In the genomic region with DNA sequence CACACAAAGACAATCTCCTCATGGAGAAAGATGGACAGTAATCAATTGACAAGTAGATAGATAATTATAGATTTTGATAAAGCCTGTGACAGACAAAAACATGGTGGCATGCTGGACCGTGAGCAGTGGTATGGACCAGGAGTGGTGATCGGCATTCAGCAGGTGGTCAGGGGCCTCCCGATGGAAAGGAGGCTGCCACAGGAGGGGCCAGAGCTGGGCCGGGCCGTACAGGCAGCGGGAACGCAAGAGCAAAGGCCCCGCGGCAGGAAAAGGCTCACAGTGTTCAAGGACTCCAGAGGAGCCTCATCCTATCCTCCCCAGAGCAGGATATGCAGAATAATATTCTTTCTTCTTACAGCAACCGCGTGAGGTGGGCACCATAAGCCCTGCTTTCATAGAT, we compare ENCODE assay signal across 37 cellular contexts.
"Had no signal": no experiment of that assay in that cellular context is flagged by ENCODE, and none has a peak within 500 bp of the region (broad histone marks: within the 10 kb centered on the region; RNA-seq: fewer than 3 reads in every experiment).

No MANE protein-coding gene starts in this region.

- H3K9me3 Mint-ChIP-seq: activated B cell treated with CpG ODN at 0.5 μM for 24 hours; activated CD4-positive, alpha-beta memory T cell treated with anti-CD3 and anti-CD28 coated beads for 36 hours; activated CD4-positive, alpha-beta T cell treated with anti-CD3 and anti-CD28 coated beads, Interleukin-2, amount 10 ng/mL, durations not matched to agents 24 days and 14 days; activated CD8-positive, alpha-beta T cell treated with anti-CD3 and anti-CD28 coated beads for 36 hours; activated naive CD4-positive, alpha-beta T cell treated with anti-CD3 and anti-CD28 coated beads for 36 hours; activated naive CD4-positive, alpha-beta T cell treated with anti-CD3 and anti-CD28 coated beads, Interleukin-2, amount 50 U/mL, for 72 hours; activated naive CD8-positive, alpha-beta T cell treated with anti-CD3 and anti-CD28 coated beads for 36 hours; activated T-cell treated with anti-CD3 and anti-CD28 coated beads, Interleukin-2, amount 50 U/mL, for 4 hours; activated T-cell treated with anti-CD3 and anti-CD28 coated beads, Interleukin-2, amount 50 U/mL, for 72 hours; activated T-helper 1 cell treated with anti-CD3 and anti-CD28 coated beads, Interleukin-12 subunit alpha, Interleukin-12 subunit beta, Interleukin-2, Interleukin-4 antibody, amounts not matched to agents 30 ng/mL and 10 ng/mL and 1 ng/mL, durations not matched to agents 14 hours and 24 hours and 36 hours; activated T-helper 17 cell treated with anti-CD3 and anti-CD28 coated beads, Interleukin-2, amount 50 U/mL, for 72 hours; central memory CD8-positive, alpha-beta T cell; T-helper 1 cell treated with Interleukin-12 subunit alpha and Interleukin-12 subunit beta and Interleukin-4 antibody, amounts not matched to agents 30 μg/mL and 1 μg/mL, for 36 hours; T-helper 2 cell treated with Interferon-gamma antibody and Interleukin-4, amounts not matched to agents 5 μg/mL and 100 μg/mL, for 36 hours had no signal

- H3K4me3 Mint-ChIP-seq: activated B cell treated with CpG ODN at 0.5 μM for 24 hours; activated CD4-positive, alpha-beta memory T cell treated with anti-CD3 and anti-CD28 coated beads for 36 hours; activated CD4-positive, alpha-beta T cell treated with anti-CD3 and anti-CD28 coated beads, Interleukin-2, amount 10 ng/mL, durations not matched to agents 24 days and 14 days; activated CD8-positive, alpha-beta T cell treated with anti-CD3 and anti-CD28 coated beads for 36 hours; activated naive CD4-positive, alpha-beta T cell treated with anti-CD3 and anti-CD28 coated beads for 36 hours; activated naive CD8-positive, alpha-beta T cell treated with anti-CD3 and anti-CD28 coated beads for 36 hours; activated T-cell treated with anti-CD3 and anti-CD28 coated beads, Interleukin-2, amount 50 U/mL, for 4 hours; activated T-cell treated with anti-CD3 and anti-CD28 coated beads, Interleukin-2, amount 50 U/mL, for 72 hours; activated T-helper 1 cell treated with anti-CD3 and anti-CD28 coated beads, Interleukin-12 subunit alpha, Interleukin-12 subunit beta, Interleukin-2, Interleukin-4 antibody, amounts not matched to agents 30 ng/mL and 10 ng/mL and 1 ng/mL, durations not matched to agents 14 hours and 24 hours and 36 hours; activated T-helper 17 cell treated with anti-CD3 and anti-CD28 coated beads, Interleukin-2, amount 50 U/mL, for 72 hours; central memory CD8-positive, alpha-beta T cell; T-helper 1 cell treated with Interleukin-12 subunit alpha and Interleukin-12 subunit beta and Interleukin-4 antibody, amounts not matched to agents 30 μg/mL and 1 μg/mL, for 36 hours; T-helper 2 cell treated with Interferon-gamma antibody and Interleukin-4, amounts not matched to agents 5 μg/mL and 100 μg/mL, for 36 hours had no signal

- H3K27ac ChIP-seq: body of pancreas, brain microvascular endothelial cell had no signal

- H3K27me3 ChIP-seq: body of pancreas, brain microvascular endothelial cell, breast epithelium had no signal

- H3K4me3 ChIP-seq: adrenal gland, body of pancreas, breast epithelium had no signal

- H3K4me1 ChIP-seq: adrenal gland, breast epithelium had no signal

- FAIRE-seq: astrocyte, TTC549 had no signal

- H3K4me1 Mint-ChIP-seq: activated B cell treated with CpG ODN at 0.5 μM for 24 hours; activated CD4-positive, alpha-beta T cell treated with anti-CD3 and anti-CD28 coated beads, Interleukin-2, amount 10 ng/mL, durations not matched to agents 24 days and 14 days; activated naive CD8-positive, alpha-beta T cell treated with anti-CD3 and anti-CD28 coated beads for 36 hours; activated T-helper 17 cell treated with anti-CD3 and anti-CD28 coated beads, Interleukin-2, amount 50 U/mL, for 72 hours; central memory CD8-positive, alpha-beta T cell had no signal

- H3K36me3 ChIP-seq: adrenal gland, brain microvascular endothelial cell, breast epithelium had no signal

- H3K27ac Mint-ChIP-seq: activated B cell treated with CpG ODN at 0.5 μM for 24 hours; activated CD4-positive, alpha-beta memory T cell treated with anti-CD3 and anti-CD28 coated beads for 36 hours; activated CD4-positive, alpha-beta T cell treated with anti-CD3 and anti-CD28 coated beads, Interleukin-2, amount 10 ng/mL, durations not matched to agents 24 days and 14 days; activated CD8-positive, alpha-beta T cell treated with anti-CD3 and anti-CD28 coated beads for 36 hours; activated naive CD4-positive, alpha-beta T cell treated with anti-CD3 and anti-CD28 coated beads for 36 hours; activated naive CD4-positive, alpha-beta T cell treated with anti-CD3 and anti-CD28 coated beads, Interleukin-2, amount 50 U/mL, for 72 hours; activated naive CD8-positive, alpha-beta T cell treated with anti-CD3 and anti-CD28 coated beads for 36 hours; activated T-cell treated with anti-CD3 and anti-CD28 coated beads, Interleukin-2, amount 50 U/mL, for 72 hours; activated T-helper 1 cell treated with anti-CD3 and anti-CD28 coated beads, Interleukin-12 subunit alpha, Interleukin-12 subunit beta, Interleukin-2, Interleukin-4 antibody, amounts not matched to agents 30 ng/mL and 10 ng/mL and 1 ng/mL, durations not matched to agents 14 hours and 24 hours and 36 hours; activated T-helper 17 cell treated with anti-CD3 and anti-CD28 coated beads, Interleukin-2, amount 50 U/mL, for 72 hours; T-helper 1 cell treated with Interleukin-12 subunit alpha and Interleukin-12 subunit beta and Interleukin-4 antibody, amounts not matched to agents 30 μg/mL and 1 μg/mL, for 36 hours; T-helper 2 cell treated with Interferon-gamma antibody and Interleukin-4, amounts not matched to agents 5 μg/mL and 100 μg/mL, for 36 hours had no signal

- DNase-seq: activated B cell treated with CpG ODN at 0.5 μM for 24 hours; activated CD4-positive, alpha-beta memory T cell treated with anti-CD3 and anti-CD28 coated beads for 36 hours; activated CD4-positive, alpha-beta T cell treated with anti-CD3 and anti-CD28 coated beads for 4 hours; activated CD4-positive, alpha-beta T cell treated with anti-CD3 and anti-CD28 coated beads, Interleukin-2, amount 10 ng/mL, durations not matched to agents 24 days and 14 days; activated CD4-positive, alpha-beta T cell treated with anti-CD3 and anti-CD28 coated beads, Interleukin-2, amount 50 U/mL, for 1 hour; activated CD4-positive, alpha-beta T cell treated with anti-CD3 and anti-CD28 coated beads, Interleukin-2, amount 50 U/mL, for 4 hours; activated CD4-positive, CD25-positive, alpha-beta regulatory T cell treated with anti-CD3 and anti-CD28 coated beads, Interleukin-2, amount 50 U/mL, for 72 hours; activated CD8-positive, alpha-beta memory T cell treated with anti-CD3 and anti-CD28 coated beads, Interleukin-2, amount 50 U/mL, for 4 hours; activated CD8-positive, alpha-beta T cell treated with anti-CD3 and anti-CD28 coated beads for 36 hours; activated effector memory CD4-positive, alpha-beta T cell treated with anti-CD3 and anti-CD28 coated beads, Interleukin-2, amount 50 U/mL, for 16 hours; activated gamma-delta T cell treated with Interleukin-2 at 50 U/mL for 16 hours; activated naive CD4-positive, alpha-beta T cell; activated naive CD4-positive, alpha-beta T cell treated with anti-CD3 and anti-CD28 coated beads for 36 hours; activated naive CD4-positive, alpha-beta T cell treated with anti-CD3 and anti-CD28 coated beads, Interleukin-2, amount 50 U/mL, for 16 hours; activated naive CD8-positive, alpha-beta T cell treated with anti-CD3 and anti-CD28 coated beads for 36 hours; activated T-cell treated with anti-CD3 and anti-CD28 coated beads for 4 hours; activated T-cell treated with anti-CD3 and anti-CD28 coated beads, Interleukin-2, amount 50 U/mL, for 1 hour; activated T-cell treated with anti-CD3 and anti-CD28 coated beads, Interleukin-2, amount 50 U/mL, for 4 hours; activated T-cell treated with anti-CD3 and anti-CD28 coated beads, Interleukin-2, amount 50 U/mL, for 72 hours; amniotic stem cell; aorta; body of pancreas; brain microvascular endothelial cell; cerebellar nuclear complex; T-helper 1 cell; T-helper 2 cell; T-helper 9 cell had no signal

- H3K36me3 Mint-ChIP-seq: activated CD4-positive, alpha-beta memory T cell treated with anti-CD3 and anti-CD28 coated beads for 36 hours; activated naive CD4-positive, alpha-beta T cell treated with anti-CD3 and anti-CD28 coated beads, Interleukin-2, amount 50 U/mL, for 72 hours; activated naive CD8-positive, alpha-beta T cell treated with anti-CD3 and anti-CD28 coated beads for 36 hours had no signal

- H3K9me3 ChIP-seq: adrenal gland, body of pancreas, breast epithelium had no signal

- ATAC-seq: activated CD8-positive, alpha-beta T cell treated with anti-CD3 and anti-CD28 coated beads for 36 hours; activated naive CD4-positive, alpha-beta T cell treated with anti-CD3 and anti-CD28 coated beads, Interleukin-2, amount 50 U/mL, for 72 hours; activated T-cell treated with anti-CD3 and anti-CD28 coated beads, Interleukin-2, amount 50 U/mL, for 4 hours; activated T-cell treated with anti-CD3 and anti-CD28 coated beads, Interleukin-2, amount 50 U/mL, for 72 hours; activated T-helper 17 cell treated with anti-CD3 and anti-CD28 coated beads, Interleukin-2, amount 50 U/mL, for 72 hours; body of pancreas had no signal
